ENCODE assay signal across 1 cellular context in the genomic region with DNA sequence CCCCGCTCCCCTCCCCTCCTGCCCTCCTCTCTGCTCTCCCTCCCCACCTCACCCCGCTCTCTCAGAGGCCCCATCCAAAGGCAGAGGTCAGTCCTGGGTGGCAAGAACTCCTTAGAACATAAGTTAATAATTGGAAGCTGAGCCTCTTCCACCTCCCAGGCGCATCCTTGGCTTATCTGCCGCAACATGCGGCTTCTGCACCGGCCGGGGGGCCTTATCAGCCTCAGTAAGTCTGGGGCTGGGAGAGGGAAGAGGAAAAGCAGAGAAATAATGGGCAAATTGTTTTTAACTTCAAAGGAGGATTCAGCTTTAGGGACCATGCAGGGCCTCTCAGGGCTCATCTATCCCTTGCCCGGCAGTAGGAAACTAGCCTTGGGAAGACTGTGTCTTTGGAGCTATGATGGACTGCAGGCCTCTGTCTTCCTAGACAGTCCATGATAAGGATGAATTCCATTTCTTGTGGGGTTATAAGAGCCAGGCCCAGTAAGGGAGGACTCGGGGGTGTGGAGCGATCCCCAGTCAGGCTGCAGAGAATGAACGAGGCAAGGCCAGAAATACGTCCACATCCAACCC.
A peak's percentile ranks its signal among the peaks of the same experiment; 100 is the strongest.
TF ChIP-seq lines count a peak whose summit lies in the region.

No MANE protein-coding gene starts in this region.

TF ChIP-seq in K562, 482 proteins besides CTCF, POLR2A, EP300 and RAD21 (continued from another document and continues in another):
- TF ChIP-seq, protein P1, sequence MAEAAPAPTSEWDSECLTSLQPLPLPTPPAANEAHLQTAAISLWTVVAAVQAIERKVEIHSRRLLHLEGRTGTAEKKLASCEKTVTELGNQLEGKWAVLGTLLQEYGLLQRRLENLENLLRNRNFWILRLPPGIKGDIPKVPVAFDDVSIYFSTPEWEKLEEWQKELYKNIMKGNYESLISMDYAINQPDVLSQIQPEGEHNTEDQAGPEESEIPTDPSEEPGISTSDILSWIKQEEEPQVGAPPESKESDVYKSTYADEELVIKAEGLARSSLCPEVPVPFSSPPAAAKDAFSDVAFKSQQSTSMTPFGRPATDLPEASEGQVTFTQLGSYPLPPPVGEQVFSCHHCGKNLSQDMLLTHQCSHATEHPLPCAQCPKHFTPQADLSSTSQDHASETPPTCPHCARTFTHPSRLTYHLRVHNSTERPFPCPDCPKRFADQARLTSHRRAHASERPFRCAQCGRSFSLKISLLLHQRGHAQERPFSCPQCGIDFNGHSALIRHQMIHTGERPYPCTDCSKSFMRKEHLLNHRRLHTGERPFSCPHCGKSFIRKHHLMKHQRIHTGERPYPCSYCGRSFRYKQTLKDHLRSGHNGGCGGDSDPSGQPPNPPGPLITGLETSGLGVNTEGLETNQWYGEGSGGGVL (CRISPR knock-in tag; IDR thresholded peaks at IDR 0.05): no peak
- TF ChIP-seq ZBTB17 (CRISPR knock-in tag; IDR thresholded peaks at IDR 0.05) (no peak), TFAM (CRISPR knock-in tag; conservative IDR thresholded peaks at IDR 0.05) (no peak), TARDBP (IDR thresholded peaks at IDR 0.05) (no peak), ZFP30 (CRISPR knock-in tag; IDR thresholded peaks at IDR 0.05; ENCODE audit: borderline replicate concordance) (no peak), PCBP1 (IDR thresholded peaks at IDR 0.05; ENCODE audit: low read depth, low read length, poor library complexity, severe bottlenecking) (no peak), ZNF445 (CRISPR knock-in tag; IDR thresholded peaks at IDR 0.05; ENCODE audit: low read depth) (no peak), GATA2 (CRISPR knock-in tag; IDR thresholded peaks at IDR 0.05) (peak; percentile 50), KLF10 (CRISPR knock-in tag; IDR thresholded peaks at IDR 0.05) (no peak), ARID3B (CRISPR knock-in tag; IDR thresholded peaks at IDR 0.05; ENCODE audit: borderline replicate concordance) (no peak), POU5F1 (IDR thresholded peaks at IDR 0.05; ENCODE audit: borderline replicate concordance, low read depth, low read length, partially characterized antibody) (no peak), CBX8 (IDR thresholded peaks at IDR 0.05; ENCODE audit: borderline replicate concordance, extremely low read depth, low read depth, low read length, poor library complexity, severe bottlenecking) (no peak), MAFG (tag; conservative IDR thresholded peaks at IDR 0.05) (no peak), RBM15 (IDR thresholded peaks at IDR 0.05; ENCODE audit: insufficient read depth, low read length) (no peak), SRSF9 (IDR thresholded peaks at IDR 0.05; ENCODE audit: borderline replicate concordance, low read depth, low read length) (no peak), AFF4 (CRISPR knock-in tag; IDR thresholded peaks at IDR 0.05) (no peak), TAF15 (IDR thresholded peaks at IDR 0.05; ENCODE audit: low read depth, low read length) (no peak), JUND (IDR thresholded peaks at IDR 0.05; ENCODE audit: borderline replicate concordance, low read depth, low read length) (no peak), JUND (tag; IDR thresholded peaks at IDR 0.05; ENCODE audit: borderline replicate concordance, low read depth, low read length) (no peak), PHF20 (IDR thresholded peaks at IDR 0.05; ENCODE audit: partially characterized antibody) (no peak), U2AF1 (optimal IDR thresholded peaks at IDR 0.05; ENCODE audit: low read depth, low read length) (no peak), CREM (IDR thresholded peaks at IDR 0.05; ENCODE audit: low read depth) (no peak), EZH2 (IDR thresholded peaks at IDR 0.05; ENCODE audit: borderline replicate concordance, low read depth, low read length) (no peak), THRAP3 (IDR thresholded peaks at IDR 0.05; ENCODE audit: borderline replicate concordance) (no peak), RBM22 (IDR thresholded peaks at IDR 0.05; ENCODE audit: low read depth, low read length, poor library complexity, severe bottlenecking) (no peak), TCF7L2 (IDR thresholded peaks at IDR 0.05; ENCODE audit: low read depth, low read length) (no peak), TCF3 (CRISPR knock-in tag; IDR thresholded peaks at IDR 0.05) (peak; percentile 92), ZNF707 (CRISPR knock-in tag; conservative IDR thresholded peaks at IDR 0.05) (no peak), TOE1 (IDR thresholded peaks at IDR 0.05; ENCODE audit: borderline replicate concordance) (no peak), TOE1 (CRISPR knock-in tag; IDR thresholded peaks at IDR 0.05; ENCODE audit: borderline replicate concordance, low read depth) (no peak), BRD4 (IDR thresholded peaks at IDR 0.05) (no peak), RFX5 (IDR thresholded peaks at IDR 0.05; ENCODE audit: low read depth, low read length) (no peak), NFRKB (IDR thresholded peaks at IDR 0.05; ENCODE audit: low read depth) (no peak), PYGO2 (tag; IDR thresholded peaks at IDR 0.05) (no peak), ZBTB8A (IDR thresholded peaks at IDR 0.05; ENCODE audit: partially characterized antibody) (no peak), ZNF408 (CRISPR knock-in tag; IDR thresholded peaks at IDR 0.05; ENCODE audit: low read depth) (no peak), IRF2 (CRISPR knock-in tag; IDR thresholded peaks at IDR 0.05) (no peak), MYNN (IDR thresholded peaks at IDR 0.05) (no peak), MYNN (CRISPR knock-in tag; IDR thresholded peaks at IDR 0.05) (no peak), HDAC1 (IDR thresholded peaks at IDR 0.05) (no peak), KDM1A (IDR thresholded peaks at IDR 0.05) (0 out of 4 replicates have a peak, but pooled peaks of 1 of the 2 experiments have one; percentile 8), SOX6 (IDR thresholded peaks at IDR 0.05) (0 out of 2 replicates have a peak, but pooled peaks have one; percentile 28), STAG1 (CRISPR knock-in tag; IDR thresholded peaks at IDR 0.05; ENCODE audit: borderline replicate concordance) (no peak), TBP (optimal IDR thresholded peaks at IDR 0.05; ENCODE audit: low read depth, low read length) (no peak), NR2C2 (CRISPR knock-in tag; IDR thresholded peaks at IDR 0.05) (no peak), NR2C2 (tag; IDR thresholded peaks at IDR 0.05) (no peak), THAP12 (CRISPR knock-in tag; IDR thresholded peaks at IDR 0.05) (no peak)
- TF ChIP-seq, protein P2, sequence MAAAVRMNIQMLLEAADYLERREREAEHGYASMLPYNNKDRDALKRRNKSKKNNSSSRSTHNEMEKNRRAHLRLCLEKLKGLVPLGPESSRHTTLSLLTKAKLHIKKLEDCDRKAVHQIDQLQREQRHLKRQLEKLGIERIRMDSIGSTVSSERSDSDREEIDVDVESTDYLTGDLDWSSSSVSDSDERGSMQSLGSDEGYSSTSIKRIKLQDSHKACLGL (CRISPR knock-in tag; IDR thresholded peaks at IDR 0.05; ENCODE audit: borderline replicate concordance, poor library complexity, severe bottlenecking): no peak
- TF ChIP-seq, protein P3, sequence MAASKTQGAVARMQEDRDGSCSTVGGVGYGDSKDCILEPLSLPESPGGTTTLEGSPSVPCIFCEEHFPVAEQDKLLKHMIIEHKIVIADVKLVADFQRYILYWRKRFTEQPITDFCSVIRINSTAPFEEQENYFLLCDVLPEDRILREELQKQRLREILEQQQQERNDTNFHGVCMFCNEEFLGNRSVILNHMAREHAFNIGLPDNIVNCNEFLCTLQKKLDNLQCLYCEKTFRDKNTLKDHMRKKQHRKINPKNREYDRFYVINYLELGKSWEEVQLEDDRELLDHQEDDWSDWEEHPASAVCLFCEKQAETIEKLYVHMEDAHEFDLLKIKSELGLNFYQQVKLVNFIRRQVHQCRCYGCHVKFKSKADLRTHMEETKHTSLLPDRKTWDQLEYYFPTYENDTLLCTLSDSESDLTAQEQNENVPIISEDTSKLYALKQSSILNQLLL (CRISPR knock-in tag; IDR thresholded peaks at IDR 0.05; ENCODE audit: borderline replicate concordance): no peak
- TF ChIP-seq, protein P4, sequence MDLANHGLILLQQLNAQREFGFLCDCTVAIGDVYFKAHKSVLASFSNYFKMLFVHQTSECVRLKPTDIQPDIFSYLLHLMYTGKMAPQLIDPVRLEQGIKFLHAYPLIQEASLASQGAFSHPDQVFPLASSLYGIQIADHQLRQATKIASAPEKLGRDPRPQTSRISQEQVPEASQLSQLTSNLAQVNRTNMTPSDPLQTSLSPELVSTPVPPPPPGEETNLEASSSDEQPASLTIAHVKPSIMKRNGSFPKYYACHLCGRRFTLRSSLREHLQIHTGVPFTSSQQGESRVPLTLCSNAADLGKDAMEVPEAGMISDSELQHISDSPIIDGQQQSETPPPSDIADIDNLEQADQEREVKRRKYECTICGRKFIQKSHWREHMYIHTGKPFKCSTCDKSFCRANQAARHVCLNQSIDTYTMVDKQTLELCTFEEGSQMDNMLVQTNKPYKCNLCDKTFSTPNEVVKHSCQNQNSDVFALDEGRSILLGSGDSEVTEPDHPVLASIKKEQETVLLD (IDR thresholded peaks at IDR 0.05): no peak
- TF ChIP-seq, protein P5, sequence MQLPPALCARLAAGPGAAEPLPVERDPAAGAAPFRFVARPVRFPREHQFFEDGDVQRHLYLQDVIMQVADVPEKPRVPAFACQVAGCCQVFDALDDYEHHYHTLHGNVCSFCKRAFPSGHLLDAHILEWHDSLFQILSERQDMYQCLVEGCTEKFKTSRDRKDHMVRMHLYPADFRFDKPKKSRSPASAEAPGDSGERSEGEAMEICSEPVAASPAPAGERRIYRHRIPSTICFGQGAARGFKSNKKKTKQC (CRISPR knock-in tag; IDR thresholded peaks at IDR 0.05): no peak
- TF ChIP-seq, protein P6, sequence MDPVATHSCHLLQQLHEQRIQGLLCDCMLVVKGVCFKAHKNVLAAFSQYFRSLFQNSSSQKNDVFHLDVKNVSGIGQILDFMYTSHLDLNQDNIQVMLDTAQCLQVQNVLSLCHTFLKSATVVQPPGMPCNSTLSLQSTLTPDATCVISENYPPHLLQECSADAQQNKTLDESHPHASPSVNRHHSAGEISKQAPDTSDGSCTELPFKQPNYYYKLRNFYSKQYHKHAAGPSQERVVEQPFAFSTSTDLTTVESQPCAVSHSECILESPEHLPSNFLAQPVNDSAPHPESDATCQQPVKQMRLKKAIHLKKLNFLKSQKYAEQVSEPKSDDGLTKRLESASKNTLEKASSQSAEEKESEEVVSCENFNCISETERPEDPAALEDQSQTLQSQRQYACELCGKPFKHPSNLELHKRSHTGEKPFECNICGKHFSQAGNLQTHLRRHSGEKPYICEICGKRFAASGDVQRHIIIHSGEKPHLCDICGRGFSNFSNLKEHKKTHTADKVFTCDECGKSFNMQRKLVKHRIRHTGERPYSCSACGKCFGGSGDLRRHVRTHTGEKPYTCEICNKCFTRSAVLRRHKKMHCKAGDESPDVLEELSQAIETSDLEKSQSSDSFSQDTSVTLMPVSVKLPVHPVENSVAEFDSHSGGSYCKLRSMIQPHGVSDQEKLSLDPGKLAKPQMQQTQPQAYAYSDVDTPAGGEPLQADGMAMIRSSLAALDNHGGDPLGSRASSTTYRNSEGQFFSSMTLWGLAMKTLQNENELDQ (CRISPR knock-in tag; IDR thresholded peaks at IDR 0.05; ENCODE audit: borderline replicate concordance): no peak
